ENCODE assay signal across 19 cellular contexts in the genomic region with DNA sequence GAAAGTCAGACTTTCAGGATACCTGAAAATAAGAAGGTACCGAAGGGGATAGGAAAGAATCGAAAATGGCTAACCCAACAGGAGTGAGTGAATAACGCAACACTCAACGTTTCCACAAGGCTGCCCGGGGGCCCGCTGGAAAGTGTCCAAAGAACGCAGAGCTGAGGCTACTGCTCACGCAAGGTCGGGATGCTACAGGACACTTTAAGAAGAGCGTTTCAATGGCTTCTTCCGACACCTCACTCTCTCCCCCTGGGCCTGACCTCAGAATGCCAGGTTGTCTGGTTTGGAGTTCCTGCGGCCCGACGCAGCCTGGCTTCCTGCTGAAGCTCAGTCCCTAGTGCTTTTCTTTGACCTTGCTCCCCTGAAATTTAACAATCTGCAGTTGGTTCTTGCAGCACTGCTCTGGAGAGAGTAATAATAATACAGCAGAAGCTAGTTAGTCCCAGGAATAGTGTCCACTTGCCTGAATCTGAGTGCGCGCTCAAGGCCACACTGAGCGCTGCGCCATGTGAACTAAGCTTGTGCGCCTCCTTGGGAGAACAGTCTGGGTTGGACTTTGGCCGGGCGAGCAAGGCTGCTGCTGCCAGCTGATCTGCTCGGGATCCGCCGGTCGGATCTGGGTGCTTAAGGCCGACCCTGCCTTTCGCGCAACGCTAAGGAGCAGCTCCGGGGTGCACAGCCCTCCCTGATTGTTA. TPM values are rescaled to one million over a fixed set of nuclear protein-coding genes. Genes with fewer than 3 reads are reported as not detected.
DNase-seq lines count a peak whose midpoint lies in the region; ATAC-seq, FAIRE-seq and TF ChIP-seq lines count a peak whose summit lies in the region.
"Had no signal": no experiment of that assay in that cellular context is flagged by ENCODE, and none has a peak within 500 bp of the region (broad histone marks: within the 10 kb centered on the region; RNA-seq: fewer than 3 reads in every experiment).

No MANE protein-coding gene starts in this region.

- H3K27me3 ChIP-seq in spleen (replicated peaks in 1 of 7): peaks cover 5 to 100% (median 93%) of the 10 kb centered on the region in 7 donors

- H3K9me3 ChIP-seq in kidney (ENCODE audit: control insufficient read depth in 1 of 2, low read length in 2 of 2) (no peaks in the 10 kb centered on the region), spleen (peaks cover 0 to 7% (median 0%) of the 10 kb centered on the region in 8 donors)
- H3K9me3 ChIP-seq: thoracic aorta had no signal

- 12 to 19% (median 17%) methylated on average over 30 of the region's 30 CpGs for WGBS in spleen, 5 donors

- TF ChIP-seq POLR2A in spleen (IDR thresholded peaks at IDR 0.05): no peak

- H3K9me3 Mint-ChIP-seq in activated CD8-positive, alpha-beta T cell treated with anti-CD3 and anti-CD28 coated beads, Interleukin-2, amount 10 ng/mL, durations not matched to agents 7 days and 5 days (ENCODE audit: insufficient read depth): no peaks in the 10 kb centered on the region
- H3K9me3 Mint-ChIP-seq: memory B cell, nephron progenitor cell had no signal

- H3K36me3 ChIP-seq in kidney (ENCODE audit: control insufficient read depth in 1 of 2, insufficient read depth in 2 of 2, low read length in 2 of 2) (no peaks in the 10 kb centered on the region), spleen (no peaks in the 10 kb centered on the region)
- H3K36me3 ChIP-seq: thoracic aorta had no signal

- H3K36me3 Mint-ChIP-seq in activated CD8-positive, alpha-beta T cell treated with anti-CD3 and anti-CD28 coated beads, Interleukin-2, amount 10 ng/mL, durations not matched to agents 7 days and 5 days (ENCODE audit: low read depth): peaks cover 1% of the 10 kb centered on the region
- H3K36me3 Mint-ChIP-seq: CD4-positive, alpha-beta memory T cell; memory B cell had no signal

- no peak overlapping the region for H3K9ac ChIP-seq in kidney (ENCODE audit: low read length in 2 of 2)

- H3K4me3 ChIP-seq in kidney (ENCODE audit: low read length in 2 of 2): no peak overlapping the region
- no peak overlapping the region for H3K4me3 ChIP-seq in spleen
- H3K4me3 ChIP-seq: thoracic aorta had no signal

- ATAC-seq in HG03439 (IDR thresholded peaks at IDR 0.05; ENCODE audit: unreplicated experiment): no peak
- no peak for ATAC-seq in activated CD8-positive, alpha-beta T cell treated with anti-CD3 and anti-CD28 coated beads, Interleukin-2, amount 10 ng/mL, durations not matched to agents 7 days and 5 days
- ATAC-seq: activated naive CD4-positive, alpha-beta T cell treated with anti-CD3 and anti-CD28 coated beads, Interleukin-2, amount 50 U/mL, for 72 hours had no signal

- FAIRE-seq in kidney (lab: Jason Lieb, UNC): no peak
- FAIRE-seq: frontal cortex had no signal

- no peaks in the 10 kb centered on the region for H3K4me1 Mint-ChIP-seq in activated CD8-positive, alpha-beta T cell treated with anti-CD3 and anti-CD28 coated beads, Interleukin-2, amount 10 ng/mL, durations not matched to agents 7 days and 5 days (ENCODE audit: low read depth)

- H3K4me1 ChIP-seq in kidney (ENCODE audit: control insufficient read depth in 1 of 2, insufficient read depth in 1 of 2, low read depth in 1 of 2, low read length in 2 of 2) (peaks cover 4 to 7% of the 10 kb centered on the region in 2 donors), spleen (peaks cover 0 to 31% (median 21%) of the 10 kb centered on the region in 6 donors)

- no peak overlapping the region for H3K27ac Mint-ChIP-seq in activated CD8-positive, alpha-beta T cell treated with anti-CD3 and anti-CD28 coated beads, Interleukin-2, amount 10 ng/mL, durations not matched to agents 7 days and 5 days
- H3K27ac Mint-ChIP-seq: CD4-positive, alpha-beta memory T cell; memory B cell; nephron progenitor cell had no signal

- POLR2A ChIA-PET in activated CD8-positive, alpha-beta T cell treated with anti-CD3 and anti-CD28 coated beads, Interleukin-2, amount 10 ng/mL, durations not matched to agents 7 days and 5 days (lab: Charles Lee): no interaction called here

- intact Hi-C loops in kidney (cut with DNase I): no loop called here
- intact Hi-C loops in spleen (cut with DNase I; ENCODE audit: low total_unique reads): no loop called here

- no peak overlapping the region for H3K4me3 Mint-ChIP-seq in activated CD8-positive, alpha-beta T cell treated with anti-CD3 and anti-CD28 coated beads, Interleukin-2, amount 10 ng/mL, durations not matched to agents 7 days and 5 days
- H3K4me3 Mint-ChIP-seq: CD4-positive, alpha-beta memory T cell; memory B cell; nephron progenitor cell had no signal

- H3K27me3 Mint-ChIP-seq in activated CD8-positive, alpha-beta T cell treated with anti-CD3 and anti-CD28 coated beads, Interleukin-2, amount 10 ng/mL, durations not matched to agents 7 days and 5 days (ENCODE audit: low read depth): peaks cover 57% of the 10 kb centered on the region

- TF ChIP-seq CTCF in kidney (IDR thresholded peaks at IDR 0.05; ENCODE audit: borderline replicate concordance, extremely low read depth, insufficient read depth) (no peak), spleen (IDR thresholded peaks at IDR 0.05 in 8 of 11, conservative IDR thresholded peaks at IDR 0.05 in 3 of 11) (no peak)

- CTCF ChIA-PET in activated CD8-positive, alpha-beta T cell treated with anti-CD3 and anti-CD28 coated beads, Interleukin-2, amount 10 ng/mL, durations not matched to agents 7 days and 5 days (lab: Charles Lee): no interaction called here

- DNase-seq in ecto neural progenitor cell (ENCODE audit: low spot score) (peak; percentile 53), kidney (peak; percentile 34), spleen (peak; percentile 59)
- no peak for DNase-seq in stimulated activated naive CD4-positive, alpha-beta T cell treated with Interleukin-2 at 50 U/mL for 16 hours (lab: John Stamatoyannopoulos, UW)
- no peak for DNase-seq in activated CD8-positive, alpha-beta T cell treated with anti-CD3 and anti-CD28 coated beads, Interleukin-2, amount 10 ng/mL, durations not matched to agents 7 days and 5 days
- DNase-seq: activated CD4-positive, CD25-positive, alpha-beta regulatory T cell treated with anti-CD3 and anti-CD28 coated beads, Interleukin-2, amount 50 U/mL, for 72 hours; CD4-positive, alpha-beta memory T cell; DMS79 treated with DMSO at 0.1 percent for 48 hours; erythroblast; NCI-H1048; stimulated activated CD4-positive, alpha-beta T cell treated with anti-CD3 and anti-CD28 coated beads, Interleukin-15, amount 100 ng/mL, for 24 hours had no signal

- H3K27ac ChIP-seq in kidney (ENCODE audit: low read depth in 2 of 2, low read length in 2 of 2) (no peak overlapping the region), spleen (no peak overlapping the region)
- H3K27ac ChIP-seq: thoracic aorta had no signal

TF ChIP-seq in PFSK-1, 5 proteins besides CTCF, POLR2A, EP300 and RAD21:
- TF ChIP-seq TAF1 (IDR thresholded peaks at IDR 0.05; ENCODE audit: borderline replicate concordance, insufficient read depth, low read length): peak; percentile 78; the same call in 1 of the 2 replicates
- peak; percentile 77; the same call in 1 of the 2 replicates for TF ChIP-seq SIN3A (IDR thresholded peaks at IDR 0.05; ENCODE audit: borderline replicate concordance, insufficient read depth, low read length)
- no peak for TF ChIP-seq FOXP2 (optimal IDR thresholded peaks at IDR 0.05; ENCODE audit: borderline replicate concordance, extremely low read depth, extremely low read length, insufficient read depth)
- TF ChIP-seq POLR2AphosphoS5 (IDR thresholded peaks at IDR 0.05; ENCODE audit: low read depth, low read length): peak; percentile 77
- peak in 1 of 2 experiments; percentile 62; a peak in 1 of 4 replicates for TF ChIP-seq REST (IDR thresholded peaks at IDR 0.05; ENCODE audit: insufficient read depth in 1 of 2, low read depth in 2 of 2, low read length in 2 of 2)
TF ChIP-seq in PFSK-1: peak in this region for 4.

RNA-seq across cellular contexts. Expression of gene ALX1, which starts 2.0 kb away (rescaled TPM):
- polyA plus RNA-seq in PFSK-1 (2012; ENCODE audit: insufficient read length, low read depth): 67.4 TPM
- 1.6 TPM for total RNA-seq in kidney
- polyA plus RNA-seq in kidney (ENCODE audit: insufficient read depth, low read depth, low replicate concordance): 0.90 TPM
- total RNA-seq in spleen: not detected
- not detected for polyA plus RNA-seq in spleen
- total RNA-seq in activated CD8-positive, alpha-beta T cell treated with anti-CD3 and anti-CD28 coated beads, Interleukin-2, amount 10 ng/mL, durations not matched to agents 7 days and 5 days: not detected
- total RNA-seq: activated naive CD4-positive, alpha-beta T cell treated with anti-CD3 and anti-CD28 coated beads, Interleukin-2, amount 50 U/mL, for 72 hours; CD4-positive, alpha-beta memory T cell; dermis microvascular lymphatic vessel endothelial cell; thoracic aorta had no signal
- polyA plus RNA-seq: CD4-positive, alpha-beta memory T cell had no signal

Comparison
In these comparisons a context has a peak if more than half of its experiments do, and no peak if none do; other contexts are left out.
1. DNase-seq: peak in ecto neural progenitor cell (single experiment), kidney (single experiment) and spleen (single experiment); none in stimulated activated naive CD4-positive, alpha-beta T cell treated with Interleukin-2 at 50 U/mL for 16 hours (single experiment) and activated CD8-positive, alpha-beta T cell treated with anti-CD3 and anti-CD28 coated beads, Interleukin-2, amount 10 ng/mL, durations not matched to agents 7 days and 5 days (single experiment).